ENCODE assay signal across 1 cellular context in the genomic region with DNA sequence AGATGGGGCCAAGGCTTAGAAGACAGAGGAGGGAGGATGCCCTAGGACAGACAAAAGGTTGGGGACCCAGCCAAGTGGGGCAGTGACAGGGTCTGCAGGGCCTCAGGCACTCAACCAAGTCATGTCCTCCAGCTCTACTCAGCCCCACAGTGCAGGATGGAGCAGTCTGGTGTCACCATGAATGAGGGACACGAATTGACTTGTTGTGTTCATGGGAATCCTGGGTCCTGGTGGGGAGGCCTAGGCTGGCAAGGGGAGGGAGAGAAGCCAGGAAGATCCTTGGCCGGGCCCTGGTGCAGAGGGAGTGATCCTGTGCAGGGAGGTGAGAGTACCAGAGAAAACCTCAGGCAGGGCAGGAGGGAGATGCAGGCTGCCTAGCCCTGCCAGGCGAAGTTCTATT.
TF ChIP-seq lines count a peak whose summit lies in the region.

No MANE protein-coding gene starts in this region.

TF ChIP-seq in H1, 55 proteins besides CTCF, POLR2A, EP300 and RAD21:
- TF ChIP-seq YY1 (IDR thresholded peaks at IDR 0.05; ENCODE audit: low read depth, low read length) (no peak), SRF (IDR thresholded peaks at IDR 0.05; ENCODE audit: low read depth, low read length) (no peak)
